26 cellular contexts compared by ENCODE assay signal in genomic region chr16:68402748-68403040, GRCh38. TPM values are rescaled to one million over a fixed set of nuclear protein-coding genes. Genes with fewer than 3 reads are reported as not detected.
"Had no signal": no experiment of that assay in that cellular context is flagged by ENCODE, and none has a peak within 500 bp of the region (broad histone marks: within the 10 kb centered on the region; RNA-seq: fewer than 3 reads in every experiment).

No MANE protein-coding gene starts in this region.

- ATAC-seq: heart right ventricle had no signal

- H3K27ac ChIP-seq: adrenal gland, brain microvascular endothelial cell, esophagus muscularis mucosa, foreskin keratinocyte, heart right ventricle, left ventricle myocardium inferior, prostate gland, tibial nerve, WERI-Rb-1 had no signal

- H3K36me3 ChIP-seq: adrenal gland, brain microvascular endothelial cell, esophagus muscularis mucosa, heart right ventricle, left ventricle myocardium inferior, prostate gland, tibial nerve, WERI-Rb-1 had no signal

- DNase-seq: activated CD4-positive, alpha-beta T cell treated with anti-CD3 and anti-CD28 coated beads, Interleukin-2, amount 10 ng/mL, durations not matched to agents 24 days and 14 days; activated CD8-positive, alpha-beta memory T cell treated with anti-CD3 and anti-CD28 coated beads, Interleukin-2, amount 50 U/mL, for 48 hours; activated naive CD4-positive, alpha-beta T cell treated with Interleukin-2 at 50 U/mL for 16 hours; activated naive CD8-positive, alpha-beta T cell treated with anti-CD3 and anti-CD28 coated beads for 36 hours; activated T-cell treated with anti-CD3 and anti-CD28 coated beads, Interleukin-2, amount 50 U/mL, for 24 hours; foreskin keratinocyte; heart right ventricle; left ventricle myocardium inferior; retina; stimulated activated CD4-positive, alpha-beta T cell treated with anti-CD3 and anti-CD28 coated beads, Interleukin-2, amount 100 ng/mL, for 48 hours; stimulated activated naive CD4-positive, alpha-beta T cell treated with Interleukin-2 at 50 U/mL for 16 hours; SW 1271; T-helper 9 cell; WERI-Rb-1 had no signal

- H3K4me1 ChIP-seq: foreskin keratinocyte, heart right ventricle, left ventricle myocardium inferior, prostate gland had no signal

- H3K4me3 Mint-ChIP-seq: activated CD4-positive, alpha-beta memory T cell treated with anti-CD3 and anti-CD28 coated beads for 36 hours; activated CD4-positive, alpha-beta T cell treated with anti-CD3 and anti-CD28 coated beads, Interleukin-2, amount 10 ng/mL, durations not matched to agents 24 days and 14 days; activated naive CD8-positive, alpha-beta T cell treated with anti-CD3 and anti-CD28 coated beads for 36 hours; activated T-cell treated with anti-CD3 and anti-CD28 coated beads, Interleukin-2, amount 50 U/mL, for 24 hours; nephron; T-helper 1 cell treated with Interleukin-12 subunit alpha and Interleukin-12 subunit beta and Interleukin-4 antibody, amounts not matched to agents 30 μg/mL and 1 μg/mL, for 36 hours had no signal

- H3K9me3 Mint-ChIP-seq: activated CD4-positive, alpha-beta memory T cell treated with anti-CD3 and anti-CD28 coated beads for 36 hours; activated CD4-positive, alpha-beta T cell treated with anti-CD3 and anti-CD28 coated beads, Interleukin-2, amount 10 ng/mL, durations not matched to agents 24 days and 14 days; activated naive CD8-positive, alpha-beta T cell treated with anti-CD3 and anti-CD28 coated beads for 36 hours; activated T-cell treated with anti-CD3 and anti-CD28 coated beads, Interleukin-2, amount 50 U/mL, for 24 hours; nephron; T-helper 1 cell treated with Interleukin-12 subunit alpha and Interleukin-12 subunit beta and Interleukin-4 antibody, amounts not matched to agents 30 μg/mL and 1 μg/mL, for 36 hours had no signal

- H3K27me3 ChIP-seq: adrenal gland, brain microvascular endothelial cell had no signal

- H3K27ac Mint-ChIP-seq: activated CD4-positive, alpha-beta memory T cell treated with anti-CD3 and anti-CD28 coated beads for 36 hours; activated CD4-positive, alpha-beta T cell treated with anti-CD3 and anti-CD28 coated beads, Interleukin-2, amount 10 ng/mL, durations not matched to agents 24 days and 14 days; activated naive CD8-positive, alpha-beta T cell treated with anti-CD3 and anti-CD28 coated beads for 36 hours; activated T-cell treated with anti-CD3 and anti-CD28 coated beads, Interleukin-2, amount 50 U/mL, for 24 hours; nephron; T-helper 1 cell treated with Interleukin-12 subunit alpha and Interleukin-12 subunit beta and Interleukin-4 antibody, amounts not matched to agents 30 μg/mL and 1 μg/mL, for 36 hours had no signal

- FAIRE-seq: TTC549 had no signal

- H3K4me3 ChIP-seq: adrenal gland, esophagus muscularis mucosa, heart right ventricle, left ventricle myocardium inferior, prostate gland, tibial nerve had no signal

- H3K36me3 Mint-ChIP-seq: activated CD4-positive, alpha-beta memory T cell treated with anti-CD3 and anti-CD28 coated beads for 36 hours; activated naive CD8-positive, alpha-beta T cell treated with anti-CD3 and anti-CD28 coated beads for 36 hours had no signal

- H3K27me3 Mint-ChIP-seq: activated CD4-positive, alpha-beta memory T cell treated with anti-CD3 and anti-CD28 coated beads for 36 hours; activated naive CD8-positive, alpha-beta T cell treated with anti-CD3 and anti-CD28 coated beads for 36 hours; activated T-cell treated with anti-CD3 and anti-CD28 coated beads, Interleukin-2, amount 50 U/mL, for 24 hours had no signal

- H3K9me3 ChIP-seq: adrenal gland, esophagus muscularis mucosa, heart right ventricle, left ventricle myocardium inferior, prostate gland, tibial nerve had no signal

RNA-seq across cellular contexts. Expression of gene SMPD3, which starts 45.6 kb away (rescaled TPM):
- total RNA-seq: cardiac septum, glomerular endothelial cell, osteocyte had no signal
